In the genomic region with DNA sequence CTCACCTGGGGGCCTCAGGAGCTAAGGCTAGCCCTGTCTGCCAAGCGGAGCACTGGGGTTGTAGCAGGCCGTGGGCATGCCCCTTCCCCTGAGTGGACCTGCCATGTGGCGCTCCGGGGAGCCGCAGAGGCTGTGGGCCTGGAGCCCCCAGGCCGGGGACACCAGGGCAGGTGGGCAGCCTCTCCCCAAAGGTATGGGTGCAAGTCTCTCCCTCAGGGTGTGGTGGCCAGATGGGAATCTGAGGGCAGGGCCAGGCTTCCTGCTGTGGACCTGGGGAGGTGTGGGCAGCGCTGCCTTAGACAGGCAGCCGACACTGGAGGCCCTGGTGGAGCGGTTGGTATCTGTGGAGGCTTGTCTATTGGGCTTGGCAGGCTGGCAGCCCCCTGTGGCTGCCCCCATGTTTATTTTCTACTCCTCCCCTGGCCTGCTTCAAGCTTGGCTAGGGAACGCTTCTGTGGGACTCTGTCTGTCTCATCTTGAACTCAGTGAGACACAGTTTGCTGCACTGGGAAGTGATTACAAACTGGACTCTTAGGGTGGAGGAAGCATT, we compare ENCODE assay signal across 10 cellular contexts. TPM values are rescaled to one million over a fixed set of nuclear protein-coding genes. Genes with fewer than 3 reads are reported as not detected.
DNase-seq lines count a peak whose midpoint lies in the region; ATAC-seq, FAIRE-seq and TF ChIP-seq lines count a peak whose summit lies in the region.
"Had no signal": no experiment of that assay in that cellular context is flagged by ENCODE, and none has a peak within 500 bp of the region (broad histone marks: within the 10 kb centered on the region; RNA-seq: fewer than 3 reads in every experiment).

No MANE protein-coding gene starts in this region.

- H3K27me3 ChIP-seq in bronchial epithelial cell (ENCODE audit: control insufficient read depth, insufficient read depth, low read length) (no peaks in the 10 kb centered on the region), mucosa of stomach (ENCODE audit: control insufficient read depth, insufficient read depth, low read length) (no peaks in the 10 kb centered on the region), subcutaneous abdominal adipose tissue (ENCODE audit: control insufficient read depth in 5 of 5, insufficient read depth in 4 of 5, low read length in 5 of 5) (no peaks in the 10 kb centered on the region)
- H3K27me3 ChIP-seq: brain microvascular endothelial cell had no signal

- POLR2A ChIA-PET in HEK293 (lab: Yijun Ruan, JAX), result no interaction called here

- TF ChIP-seq CTCF in HEK293 (tag by site-specific recombination; IDR thresholded peaks at IDR 0.05) (no peak), bronchial epithelial cell (IDR thresholded peaks at IDR 0.05; ENCODE audit: insufficient read depth, low read length, severe bottlenecking) (no peak)

- H3K4me1 ChIP-seq in HEK293 (ENCODE audit: control insufficient read depth, insufficient read depth, low read length) (peaks cover 8% of the 10 kb centered on the region), mucosa of stomach (ENCODE audit: control insufficient read depth, insufficient read depth, low read length) (peaks cover 32% of the 10 kb centered on the region), subcutaneous abdominal adipose tissue (ENCODE audit: control insufficient read depth in 5 of 5, insufficient read depth in 5 of 5, low read length in 5 of 5) (peaks cover 12 to 54% (median 51%) of the 10 kb centered on the region in 5 donors)

- DNase-seq in bronchial epithelial cell (ENCODE audit: low read depth), result no peak
- no peak for DNase-seq in NCI-H774 (lab: John Stamatoyannopoulos, UW)
- DNase-seq: brain microvascular endothelial cell; CD4-positive, alpha-beta T cell had no signal

- H3K9me3 ChIP-seq in HEK293 (ENCODE audit: control insufficient read depth, insufficient read depth, low read depth, low read length) (no peaks in the 10 kb centered on the region), mucosa of stomach (ENCODE audit: control insufficient read depth, low read length) (no peaks in the 10 kb centered on the region), subcutaneous abdominal adipose tissue (ENCODE audit: control insufficient read depth in 5 of 5, low read length in 5 of 5) (no peaks in the 10 kb centered on the region)

- ATAC-seq in GM18861 (IDR thresholded peaks at IDR 0.05; ENCODE audit: unreplicated experiment) (no peak), GM18511 (IDR thresholded peaks at IDR 0.05; ENCODE audit: unreplicated experiment) (no peak)

- no peak overlapping the region for H3K27ac ChIP-seq in HEK293 (ENCODE audit: extremely low read depth, low read depth, low read length)
- peak overlapping the region; percentile 23 for H3K27ac ChIP-seq in subcutaneous abdominal adipose tissue (ENCODE audit: low read depth, low read length)
- H3K27ac ChIP-seq: brain microvascular endothelial cell had no signal

- H3K9ac ChIP-seq in mucosa of stomach (ENCODE audit: low read length), result peak overlapping the region; percentile 8
- peak overlapping the region in 1 of 5 donors; percentile 39 for H3K9ac ChIP-seq in subcutaneous abdominal adipose tissue (ENCODE audit: low read length in 5 of 5)

- CTCF ChIA-PET in HEK293 (lab: Yijun Ruan, JAX), result no interaction called here

- H3K36me3 ChIP-seq in HEK293 (ENCODE audit: control insufficient read depth in 2 of 2, insufficient read depth in 1 of 2, low read length in 2 of 2), result no peaks in the 10 kb centered on the region
- H3K36me3 ChIP-seq in bronchial epithelial cell (ENCODE audit: control insufficient read depth, insufficient read depth, low read length), result no peaks in the 10 kb centered on the region
- H3K36me3 ChIP-seq in mucosa of stomach (ENCODE audit: control insufficient read depth, insufficient read depth, low read length), result no peaks in the 10 kb centered on the region
- no peaks in the 10 kb centered on the region for H3K36me3 ChIP-seq in subcutaneous abdominal adipose tissue (ENCODE audit: control insufficient read depth in 5 of 5, insufficient read depth in 5 of 5, low read length in 5 of 5)
- H3K36me3 ChIP-seq: brain microvascular endothelial cell had no signal

- H3K4me3 ChIP-seq in HEK293 (ENCODE audit: low read depth, low read length) (no peak overlapping the region), bronchial epithelial cell (ENCODE audit: low read depth, low read length) (peak overlapping the region; percentile 25), mucosa of stomach (ENCODE audit: low read length) (no peak overlapping the region), subcutaneous abdominal adipose tissue (ENCODE audit: low read depth in 1 of 5, low read length in 5 of 5) (peak overlapping the region in 1 of 5 donors; percentile 27)

- FAIRE-seq in bronchial epithelial cell (lab: Jason Lieb, UNC), result no peak
- FAIRE-seq: HTR-8/SVneo had no signal

TF ChIP-seq in HEK293, 187 proteins besides CTCF, POLR2A, EP300 and RAD21:
- TF ChIP-seq SCRT2 (tag by site-specific recombination; IDR thresholded peaks at IDR 0.05), result 0 out of 2 replicates have a peak, but pooled peaks have one; percentile 5
- TF ChIP-seq ZNF707 (tag by site-specific recombination; IDR thresholded peaks at IDR 0.05), result no peak
- peak; percentile 25; the same call in 1 of the 2 replicates for TF ChIP-seq ZIC2 (tag by site-specific recombination; IDR thresholded peaks at IDR 0.05)

RNA-seq across cellular contexts. Expression of a gene that starts 5.9 kb away (rescaled TPM):
- total RNA-seq in bronchial epithelial cell, result 1.9 and 4.5 TPM in 2 replicates

RNA-seq across cellular contexts. Expression of a gene that starts 36.6 kb away (rescaled TPM):
- total RNA-seq in bronchial epithelial cell, result 5.8 and 5.9 TPM in 2 replicates
